In the genomic region with DNA sequence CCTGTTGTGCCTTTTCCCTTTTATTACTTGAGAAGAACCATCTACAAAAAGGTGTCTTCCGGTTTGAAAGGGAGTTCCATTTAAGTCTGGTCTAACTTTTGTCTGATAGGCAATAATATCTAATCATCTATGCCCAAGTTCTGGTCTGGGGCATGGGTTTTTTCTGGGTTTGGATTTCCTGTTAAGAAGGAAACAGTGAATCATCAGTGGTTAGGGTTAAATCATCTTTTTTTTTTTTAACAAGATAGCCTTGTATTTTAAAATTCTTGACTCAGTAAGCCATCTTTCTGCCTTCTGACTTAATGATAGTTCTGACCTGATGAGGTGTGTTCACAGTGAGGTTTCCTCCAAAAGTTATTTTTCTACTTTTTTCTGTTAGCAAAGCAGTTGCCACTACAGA, we compare ENCODE assay signal across 1 cellular context.
TF ChIP-seq lines count a peak whose summit lies in the region.

No MANE protein-coding gene starts in this region.

TF ChIP-seq in endothelial cell of umbilical vein, 7 proteins besides CTCF, POLR2A, EP300 and RAD21:
- TF ChIP-seq EZH2 (IDR thresholded peaks at IDR 0.05; ENCODE audit: borderline replicate concordance, low read depth, low read length, severe bottlenecking), result no peak
- TF ChIP-seq, protein P1, sequence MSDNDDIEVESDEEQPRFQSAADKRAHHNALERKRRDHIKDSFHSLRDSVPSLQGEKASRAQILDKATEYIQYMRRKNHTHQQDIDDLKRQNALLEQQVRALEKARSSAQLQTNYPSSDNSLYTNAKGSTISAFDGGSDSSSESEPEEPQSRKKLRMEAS (IDR thresholded peaks at IDR 0.05; ENCODE audit: insufficient read depth, insufficient read length), result no peak
- TF ChIP-seq JUN (IDR thresholded peaks at IDR 0.05; ENCODE audit: borderline replicate concordance, insufficient read depth, insufficient read length, low read depth), result no peak
- no peak for TF ChIP-seq MYC (IDR thresholded peaks at IDR 0.05; ENCODE audit: low read depth, low read length)
- TF ChIP-seq FOS (IDR thresholded peaks at IDR 0.05; ENCODE audit: borderline replicate concordance, insufficient read depth, low read length), result peak; percentile 41
- no peak for TF ChIP-seq GATA2 (IDR thresholded peaks at IDR 0.05; ENCODE audit: insufficient read depth, insufficient read length, low read depth, low read length)
- no peak for TF ChIP-seq POLR2AphosphoS5 (IDR thresholded peaks at IDR 0.05; ENCODE audit: insufficient read depth, low read depth, low read length)
